In the genomic region with DNA sequence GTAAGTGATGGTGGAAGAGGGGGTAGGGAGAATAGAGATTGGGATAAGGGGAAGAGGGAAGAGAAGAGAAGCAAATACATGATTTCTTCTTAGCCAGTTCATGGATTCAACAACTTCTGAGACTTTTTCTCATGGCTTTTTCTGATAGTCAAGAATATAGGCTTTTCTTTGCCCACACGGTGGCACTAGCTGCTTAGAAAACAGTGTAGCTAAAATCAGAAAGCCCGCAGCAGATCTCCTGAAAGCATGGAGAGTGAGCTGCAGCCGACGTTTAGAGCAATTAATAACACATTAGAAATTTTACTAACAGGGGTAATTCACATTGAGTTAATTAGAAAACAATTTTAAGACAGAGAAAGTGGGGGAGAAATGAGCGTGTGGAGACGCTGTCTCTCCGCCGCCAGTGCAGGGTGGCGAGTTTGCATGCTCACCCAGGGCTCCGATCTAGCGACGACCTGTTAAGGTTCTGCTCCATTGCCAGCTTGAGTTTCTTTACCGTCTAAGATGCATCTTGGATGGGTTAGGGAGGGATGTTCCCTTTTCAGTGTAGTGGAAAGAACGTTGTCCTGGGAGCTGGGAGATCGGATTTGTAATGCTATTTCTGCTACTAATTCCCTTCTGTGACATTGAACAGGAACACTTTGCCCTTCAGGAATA, we compare ENCODE assay signal across 8 cellular contexts. TPM values are rescaled to one million over a fixed set of nuclear protein-coding genes. Genes with fewer than 3 reads are reported as not detected.
DNase-seq lines count a peak whose midpoint lies in the region; ATAC-seq, FAIRE-seq and TF ChIP-seq lines count a peak whose summit lies in the region.

No MANE protein-coding gene starts in this region.

- no peaks in the 10 kb centered on the region for H3K9me3 ChIP-seq in HAP-1
- no peaks in the 10 kb centered on the region for H3K9me3 ChIP-seq in right lobe of liver

- intact Hi-C loops in dorsolateral prefrontal cortex (cut with DNase I) = loop anchor here (5.0 kb wide), 2 partner anchors 108 to 183 kb away; no protein-coding TSS in a partner anchor
- intact Hi-C loops in right lobe of liver (cut with DNase I) = loop anchor here (10.0 kb wide), 2 partner anchors 100 to 110 kb away; no protein-coding TSS in a partner anchor

- H3K36me3 ChIP-seq in HAP-1 (replicated peaks) = no peaks in the 10 kb centered on the region
- no peaks in the 10 kb centered on the region for H3K36me3 ChIP-seq in right lobe of liver

- peak overlapping the region in 1 of 59 donors; percentile 60 for H3K27ac ChIP-seq in dorsolateral prefrontal cortex
- H3K27ac ChIP-seq in right lobe of liver = no peak overlapping the region

- H3K4me3 ChIP-seq in HAP-1 (no peak overlapping the region), dorsolateral prefrontal cortex (peak overlapping the region; percentile 23 to 69 (median 51)), right lobe of liver (peak overlapping the region in 2 of 3 donors; percentile 21 to 46)

- DNase-seq in ELR (ENCODE audit: low read depth) = peak; percentile 69
- DNase-seq in HAP-1 (ENCODE audit: low spot score in 2 of 2) = peak; percentile 66 to 69
- peak; percentile 1 for DNase-seq in NCI-H1436 treated with DMSO at 0.1 percent for 48 hours (lab: John Stamatoyannopoulos, UW)
- DNase-seq in dorsolateral prefrontal cortex = peak in 5 of 10 donors; percentile 40 to 79 (median 53)
- peak in 1 of 3 donors; percentile 56 for DNase-seq in right lobe of liver
- peak; percentile 53 for DNase-seq in stimulated activated CD8-positive, alpha-beta memory T cell treated with anti-CD3 and anti-CD28 coated beads, Interleukin-4, amount 100 ng/mL, for 48 hours

- in situ Hi-C loops in HAP-1 (cut with MboI; ENCODE audit: low sequenced_read_pairs) = loop anchor here (5.0 kb wide), 1 partner anchor 183 kb away; no protein-coding TSS in a partner anchor

- TF ChIP-seq CTCF in dorsolateral prefrontal cortex (IDR thresholded peaks at IDR 0.05 in 54 of 56, conservative IDR thresholded peaks at IDR 0.05 in 2 of 56; ENCODE audit: low read depth in 1 of 56, partially characterized antibody in 56 of 56) (peak; percentile 52 to 97 (median 81)), right lobe of liver (IDR thresholded peaks at IDR 0.05) (peak; percentile 71 to 80 (median 75))

- FAIRE-seq in TTC549 (lab: Jason Lieb, UNC) = peak; percentile 60

- peaks cover 2% of the 10 kb centered on the region; the same call in 1 of the 2 replicates for H3K4me1 ChIP-seq in HAP-1
- no peaks in the 10 kb centered on the region for H3K4me1 ChIP-seq in right lobe of liver

- no peak for TF ChIP-seq POLR2A in right lobe of liver (IDR thresholded peaks at IDR 0.05)

- ATAC-seq in right lobe of liver (peak; percentile 91 to 96 (median 94)), GM18520 (IDR thresholded peaks at IDR 0.05; ENCODE audit: unreplicated experiment) (no peak)

- H3K27me3 ChIP-seq in HAP-1 (ENCODE audit: low read depth) = no peaks in the 10 kb centered on the region; the same call in 1 of the 2 replicates
- no peaks in the 10 kb centered on the region for H3K27me3 ChIP-seq in dorsolateral prefrontal cortex
- H3K27me3 ChIP-seq in right lobe of liver = no peaks in the 10 kb centered on the region

- 7% methylated on average over 15 of the region's 15 CpGs for WGBS in right lobe of liver (ENCODE audit: insufficient coverage, low coverage, low lambda C conversion rate, missing lambda C conversion rate)

RNA-seq across cellular contexts. Expression of a gene that starts 3.3 kb away (rescaled TPM):
- 1 to 10 TPM in 51 of 120 experiments, under 1 TPM in 69; 0.14 to 3.4 (median 0.92) TPM for total RNA-seq in dorsolateral prefrontal cortex
- 1 to 10 TPM in 2 of 6 experiments, under 1 TPM in 4; 0.40 to 1.2 (median 0.71) TPM for total RNA-seq in right lobe of liver

RNA-seq across cellular contexts. Expression of a gene that starts 29.8 kb away (rescaled TPM):
- total RNA-seq in dorsolateral prefrontal cortex (10 to 100 TPM; 18.6 to 50.1 (median 32.4) TPM), right lobe of liver (10 to 100 TPM in 1 of 6 experiments, 1 to 10 TPM in 5; 5.2 to 11.4 (median 8.6) TPM)

RNA-seq across cellular contexts. Expression of a gene that starts 33.5 kb away (rescaled TPM):
- total RNA-seq in dorsolateral prefrontal cortex = 1 to 10 TPM in 1 of 120 experiments, under 1 TPM in 5, not detected in 114; 0.19 to 1.6 (median 0.27) TPM
- total RNA-seq in right lobe of liver = not detected

RNA-seq across cellular contexts. Expression of a gene that starts 54.4 kb away (rescaled TPM):
- total RNA-seq in dorsolateral prefrontal cortex = 10 to 100 TPM; 13.8 to 27.7 (median 20.8) TPM
- 1 to 10 TPM; 4.9 to 7.4 (median 6.7) TPM for total RNA-seq in right lobe of liver
